In genomic region chr5:122101636-122102285, GRCh38 we compare ENCODE assay signal across 1 cellular context.
TF ChIP-seq lines count a peak whose summit lies in the region.

No MANE protein-coding gene starts in this region.

TF ChIP-seq in GM23338, 12 proteins besides CTCF, POLR2A, EP300 and RAD21 (continued from another document):
- TF ChIP-seq, protein P1, sequence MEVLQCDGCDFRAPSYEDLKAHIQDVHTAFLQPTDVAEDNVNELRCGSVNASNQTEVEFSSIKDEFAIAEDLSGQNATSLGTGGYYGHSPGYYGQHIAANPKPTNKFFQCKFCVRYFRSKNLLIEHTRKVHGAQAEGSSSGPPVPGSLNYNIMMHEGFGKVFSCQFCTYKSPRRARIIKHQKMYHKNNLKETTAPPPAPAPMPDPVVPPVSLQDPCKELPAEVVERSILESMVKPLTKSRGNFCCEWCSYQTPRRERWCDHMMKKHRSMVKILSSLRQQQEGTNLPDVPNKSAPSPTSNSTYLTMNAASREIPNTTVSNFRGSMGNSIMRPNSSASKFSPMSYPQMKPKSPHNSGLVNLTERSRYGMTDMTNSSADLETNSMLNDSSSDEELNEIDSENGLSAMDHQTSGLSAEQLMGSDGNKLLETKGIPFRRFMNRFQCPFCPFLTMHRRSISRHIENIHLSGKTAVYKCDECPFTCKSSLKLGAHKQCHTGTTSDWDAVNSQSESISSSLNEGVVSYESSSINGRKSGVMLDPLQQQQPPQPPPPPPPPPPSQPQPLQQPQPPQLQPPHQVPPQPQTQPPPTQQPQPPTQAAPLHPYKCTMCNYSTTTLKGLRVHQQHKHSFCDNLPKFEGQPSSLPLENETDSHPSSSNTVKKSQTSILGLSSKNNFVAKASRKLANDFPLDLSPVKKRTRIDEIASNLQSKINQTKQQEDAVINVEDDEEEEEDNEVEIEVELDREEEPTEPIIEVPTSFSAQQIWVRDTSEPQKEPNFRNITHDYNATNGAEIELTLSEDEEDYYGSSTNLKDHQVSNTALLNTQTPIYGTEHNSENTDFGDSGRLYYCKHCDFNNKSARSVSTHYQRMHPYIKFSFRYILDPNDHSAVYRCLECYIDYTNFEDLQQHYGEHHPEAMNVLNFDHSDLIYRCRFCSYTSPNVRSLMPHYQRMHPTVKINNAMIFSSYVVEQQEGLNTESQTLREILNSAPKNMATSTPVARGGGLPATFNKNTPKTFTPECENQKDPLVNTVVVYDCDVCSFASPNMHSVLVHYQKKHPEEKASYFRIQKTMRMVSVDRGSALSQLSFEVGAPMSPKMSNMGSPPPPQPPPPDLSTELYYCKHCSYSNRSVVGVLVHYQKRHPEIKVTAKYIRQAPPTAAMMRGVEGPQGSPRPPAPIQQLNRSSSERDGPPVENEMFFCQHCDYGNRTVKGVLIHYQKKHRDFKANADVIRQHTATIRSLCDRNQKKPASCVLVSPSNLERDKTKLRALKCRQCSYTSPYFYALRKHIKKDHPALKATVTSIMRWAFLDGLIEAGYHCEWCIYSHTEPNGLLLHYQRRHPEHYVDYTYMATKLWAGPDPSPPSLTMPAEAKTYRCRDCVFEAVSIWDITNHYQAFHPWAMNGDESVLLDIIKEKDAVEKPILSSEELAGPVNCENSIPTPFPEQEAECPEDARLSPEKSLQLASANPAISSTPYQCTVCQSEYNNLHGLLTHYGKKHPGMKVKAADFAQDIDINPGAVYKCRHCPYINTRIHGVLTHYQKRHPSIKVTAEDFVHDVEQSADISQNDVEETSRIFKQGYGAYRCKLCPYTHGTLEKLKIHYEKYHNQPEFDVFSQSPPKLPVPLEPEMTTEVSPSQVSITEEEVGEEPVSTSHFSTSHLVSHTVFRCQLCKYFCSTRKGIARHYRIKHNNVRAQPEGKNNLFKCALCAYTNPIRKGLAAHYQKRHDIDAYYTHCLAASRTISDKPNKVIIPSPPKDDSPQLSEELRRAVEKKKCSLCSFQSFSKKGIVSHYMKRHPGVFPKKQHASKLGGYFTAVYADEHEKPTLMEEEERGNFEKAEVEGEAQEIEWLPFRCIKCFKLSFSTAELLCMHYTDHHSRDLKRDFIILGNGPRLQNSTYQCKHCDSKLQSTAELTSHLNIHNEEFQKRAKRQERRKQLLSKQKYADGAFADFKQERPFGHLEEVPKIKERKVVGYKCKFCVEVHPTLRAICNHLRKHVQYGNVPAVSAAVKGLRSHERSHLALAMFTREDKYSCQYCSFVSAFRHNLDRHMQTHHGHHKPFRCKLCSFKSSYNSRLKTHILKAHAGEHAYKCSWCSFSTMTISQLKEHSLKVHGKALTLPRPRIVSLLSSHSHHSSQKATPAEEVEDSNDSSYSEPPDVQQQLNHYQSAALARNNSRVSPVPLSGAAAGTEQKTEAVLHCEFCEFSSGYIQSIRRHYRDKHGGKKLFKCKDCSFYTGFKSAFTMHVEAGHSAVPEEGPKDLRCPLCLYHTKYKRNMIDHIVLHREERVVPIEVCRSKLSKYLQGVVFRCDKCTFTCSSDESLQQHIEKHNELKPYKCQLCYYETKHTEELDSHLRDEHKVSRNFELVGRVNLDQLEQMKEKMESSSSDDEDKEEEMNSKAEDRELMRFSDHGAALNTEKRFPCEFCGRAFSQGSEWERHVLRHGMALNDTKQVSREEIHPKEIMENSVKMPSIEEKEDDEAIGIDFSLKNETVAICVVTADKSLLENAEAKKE (CRISPR knock-in tag; IDR thresholded peaks at IDR 0.05): no peak
